1 cellular context compared by ENCODE assay signal in genomic region chr2:167103028-167103756, GRCh38.
TF ChIP-seq lines count a peak whose summit lies in the region.

No MANE protein-coding gene starts in this region.

TF ChIP-seq in HepG2, 621 proteins besides CTCF, POLR2A, EP300 and RAD21 (continued from another document and continues in another):
- no peak for TF ChIP-seq ARNTL (CRISPR knock-in tag; IDR thresholded peaks at IDR 0.05)
- no peak for TF ChIP-seq ZBTB42 (CRISPR knock-in tag; IDR thresholded peaks at IDR 0.05)
- no peak for TF ChIP-seq TBP (CRISPR knock-in tag; IDR thresholded peaks at IDR 0.05)
- no peak for TF ChIP-seq ZC3H4 (CRISPR knock-in tag; IDR thresholded peaks at IDR 0.05; ENCODE audit: borderline replicate concordance)
- no peak for TF ChIP-seq MAFF (IDR thresholded peaks at IDR 0.05; ENCODE audit: low read depth, low read length)
- no peak for TF ChIP-seq ZFP36L2 (CRISPR knock-in tag; IDR thresholded peaks at IDR 0.05)
- TF ChIP-seq FOXO1 (CRISPR knock-in tag; IDR thresholded peaks at IDR 0.05), result peak; percentile 96; the same call in 1 of the 2 replicates
- no peak for TF ChIP-seq ZNF841 (CRISPR knock-in tag; IDR thresholded peaks at IDR 0.05; ENCODE audit: borderline replicate concordance)
- TF ChIP-seq ZNF24 (IDR thresholded peaks at IDR 0.05), result no peak
- no peak for TF ChIP-seq ZNF205 (CRISPR knock-in tag; IDR thresholded peaks at IDR 0.05)
- peak; percentile 59; the same call in 1 of the 2 replicates for TF ChIP-seq ARID3A (IDR thresholded peaks at IDR 0.05; ENCODE audit: low read depth, low read length)
- no peak for TF ChIP-seq ZIK1 (CRISPR knock-in tag; IDR thresholded peaks at IDR 0.05; ENCODE audit: borderline replicate concordance, low read depth)
- TF ChIP-seq ZNF274 (CRISPR knock-in tag; IDR thresholded peaks at IDR 0.05), result no peak
- TF ChIP-seq NCOA1 (CRISPR knock-in tag; IDR thresholded peaks at IDR 0.05), result no peak
- no peak for TF ChIP-seq SRSF9 (IDR thresholded peaks at IDR 0.05; ENCODE audit: borderline replicate concordance, insufficient read depth, low read depth, low read length, poor library complexity, severe bottlenecking)
- no peak for TF ChIP-seq ZNF737 (CRISPR knock-in tag; IDR thresholded peaks at IDR 0.05; ENCODE audit: borderline replicate concordance)
- TF ChIP-seq KDM1A (CRISPR knock-in tag; IDR thresholded peaks at IDR 0.05), result peak; percentile 66
- TF ChIP-seq GABPB1 (CRISPR knock-in tag; IDR thresholded peaks at IDR 0.05), result peak; percentile 62
- TF ChIP-seq NFIC (IDR thresholded peaks at IDR 0.05; ENCODE audit: low read length), result peak; percentile 95; the same call in 1 of the 2 replicates
- TF ChIP-seq USF2 (IDR thresholded peaks at IDR 0.05; ENCODE audit: low read depth, low read length), result no peak
- TF ChIP-seq USF2 (CRISPR knock-in tag; IDR thresholded peaks at IDR 0.05; ENCODE audit: borderline replicate concordance), result no peak
- TF ChIP-seq BRD4 (CRISPR knock-in tag; IDR thresholded peaks at IDR 0.05), result no peak
- peak; percentile 48; the same call in 1 of the 2 replicates for TF ChIP-seq DRAP1 (CRISPR knock-in tag; IDR thresholded peaks at IDR 0.05)
- TF ChIP-seq ZBTB43 (CRISPR knock-in tag; conservative IDR thresholded peaks at IDR 0.05), result no peak
- TF ChIP-seq SP140L (CRISPR knock-in tag; IDR thresholded peaks at IDR 0.05; ENCODE audit: borderline replicate concordance), result peak; percentile 77; the same call in 1 of the 2 replicates
- TF ChIP-seq TIGD3 (CRISPR knock-in tag; IDR thresholded peaks at IDR 0.05; ENCODE audit: borderline replicate concordance), result no peak
- peak; percentile 73 for TF ChIP-seq HHEX (CRISPR knock-in tag; IDR thresholded peaks at IDR 0.05)
- TF ChIP-seq ZNF18 (CRISPR knock-in tag; IDR thresholded peaks at IDR 0.05; ENCODE audit: insufficient replicate concordance), result peak; percentile 42
- peak; percentile 83 for TF ChIP-seq HMGXB3 (CRISPR knock-in tag; IDR thresholded peaks at IDR 0.05; ENCODE audit: borderline replicate concordance)
- peak; percentile 66; the same call in 1 of the 2 replicates for TF ChIP-seq SMAD3 (CRISPR knock-in tag; IDR thresholded peaks at IDR 0.05)
- no peak for TF ChIP-seq ZNF598 (CRISPR knock-in tag; IDR thresholded peaks at IDR 0.05; ENCODE audit: borderline replicate concordance)
- TF ChIP-seq ZHX1 (CRISPR knock-in tag; IDR thresholded peaks at IDR 0.05; ENCODE audit: low read depth), result no peak
- peak; percentile 95 for TF ChIP-seq BCL6 (CRISPR knock-in tag; IDR thresholded peaks at IDR 0.05)
- TF ChIP-seq MED1 (CRISPR knock-in tag; IDR thresholded peaks at IDR 0.05), result peak; percentile 91
- no peak for TF ChIP-seq KDM5B (CRISPR knock-in tag; IDR thresholded peaks at IDR 0.05; ENCODE audit: borderline replicate concordance)
- TF ChIP-seq SATB2 (CRISPR knock-in tag; IDR thresholded peaks at IDR 0.05), result no peak
- no peak for TF ChIP-seq ARID4A (CRISPR knock-in tag; IDR thresholded peaks at IDR 0.05; ENCODE audit: borderline replicate concordance)
- TF ChIP-seq ZFP1 (CRISPR knock-in tag; IDR thresholded peaks at IDR 0.05), result peak; percentile 77
